10 cellular contexts compared by ENCODE assay signal in genomic region chr17:7438656-7439460, GRCh38. TPM values are rescaled to one million over a fixed set of nuclear protein-coding genes. Genes with fewer than 3 reads are reported as not detected.
DNase-seq lines count a peak whose midpoint lies in the region; ATAC-seq and TF ChIP-seq lines count a peak whose summit lies in the region.
"Had no signal": no experiment of that assay in that cellular context is flagged by ENCODE, and none has a peak within 500 bp of the region (broad histone marks: within the 10 kb centered on the region; RNA-seq: fewer than 3 reads in every experiment).

No MANE protein-coding gene starts in this region.

- no peaks in the 10 kb centered on the region for H3K9me3 ChIP-seq in HEK293 (ENCODE audit: control insufficient read depth, insufficient read depth, low read depth, low read length)

- no peaks in the 10 kb centered on the region for H3K9me3 Mint-ChIP-seq in central memory CD8-positive, alpha-beta T cell
- no peaks in the 10 kb centered on the region for H3K9me3 Mint-ChIP-seq in naive thymus-derived CD8-positive, alpha-beta T cell

- H3K36me3 Mint-ChIP-seq in central memory CD8-positive, alpha-beta T cell (ENCODE audit: insufficient read depth) = peaks cover 19% of the 10 kb centered on the region
- H3K36me3 Mint-ChIP-seq in naive thymus-derived CD8-positive, alpha-beta T cell = no peaks in the 10 kb centered on the region

- DNase-seq in central memory CD8-positive, alpha-beta T cell (ENCODE audit: low spot score in 2 of 2) = no peak
- DNase-seq in naive thymus-derived CD8-positive, alpha-beta T cell = no peak
- no peak for DNase-seq in RPMI8226
- DNase-seq: NCI-H774 had no signal

- H3K27ac Mint-ChIP-seq in central memory CD8-positive, alpha-beta T cell (ENCODE audit: low read depth) = no peak overlapping the region
- H3K27ac Mint-ChIP-seq in naive thymus-derived CD8-positive, alpha-beta T cell = peak overlapping the region; percentile 21 to 83 (median 66)

- H3K36me3 ChIP-seq in ACC112 (ENCODE audit: insufficient read depth, low read length) (no peaks in the 10 kb centered on the region), HEK293 (ENCODE audit: control insufficient read depth in 2 of 2, insufficient read depth in 1 of 2, low read length in 2 of 2) (no peaks in the 10 kb centered on the region)

- no peaks in the 10 kb centered on the region for H3K79me2 ChIP-seq in ACC112 (ENCODE audit: control insufficient read depth, insufficient read depth, low read length, unreplicated experiment)

- CTCF ChIA-PET in HEK293 (lab: Yijun Ruan, JAX) = interaction anchor here (0.8 to 3.8 kb wide), 3 partner anchors 37 to 122 kb away, joined by 3 to 18 read pairs (median 3); partner anchors contain the start of gene TMEM95

- H3K4me3 ChIP-seq in ACC112 (ENCODE audit: low read depth, low read length) = peak overlapping the region; percentile 80
- no peak overlapping the region for H3K4me3 ChIP-seq in HEK293 (ENCODE audit: low read depth, low read length)

- H3K27ac ChIP-seq in ACC112 (ENCODE audit: low read depth, low read length) (no peak overlapping the region), HEK293 (ENCODE audit: extremely low read depth, low read depth, low read length) (no peak overlapping the region)

- H3K4me1 ChIP-seq in ACC112 (ENCODE audit: control insufficient read depth, insufficient read depth, low read length, unreplicated experiment) (peaks cover 13% of the 10 kb centered on the region), HEK293 (ENCODE audit: control insufficient read depth, insufficient read depth, low read length) (peaks cover 18% of the 10 kb centered on the region)

- no peak for TF ChIP-seq CTCF in HEK293 (tag by site-specific recombination; IDR thresholded peaks at IDR 0.05)

- H3K4me3 Mint-ChIP-seq in central memory CD8-positive, alpha-beta T cell = peak overlapping the region; percentile 95
- peak overlapping the region; percentile 71 to 95 (median 84) for H3K4me3 Mint-ChIP-seq in naive thymus-derived CD8-positive, alpha-beta T cell

- H3K27me3 Mint-ChIP-seq in central memory CD8-positive, alpha-beta T cell = peaks cover 59% of the 10 kb centered on the region
- H3K27me3 Mint-ChIP-seq in naive thymus-derived CD8-positive, alpha-beta T cell = peaks cover 9 to 55% (median 28%) of the 10 kb centered on the region in 5 donors

- peaks cover 40% of the 10 kb centered on the region for H3K4me1 Mint-ChIP-seq in central memory CD8-positive, alpha-beta T cell
- peaks cover 23 to 51% (median 43%) of the 10 kb centered on the region in 4 donors for H3K4me1 Mint-ChIP-seq in naive thymus-derived CD8-positive, alpha-beta T cell

- H3K27me3 ChIP-seq in ACC112 (ENCODE audit: insufficient read depth, low read length) = peaks cover 16% of the 10 kb centered on the region

- no peak overlapping the region for H2AFZ ChIP-seq in ACC112 (ENCODE audit: low read length, unreplicated experiment)

- ATAC-seq in central memory CD8-positive, alpha-beta T cell (replicated peaks; ENCODE audit: extremely low read depth, poor library complexity, severe bottlenecking) = no peak
- no peak for ATAC-seq in naive thymus-derived CD8-positive, alpha-beta T cell
- no peak for ATAC-seq in GM21528 (IDR thresholded peaks at IDR 0.05; ENCODE audit: low FRiP score, unreplicated experiment)
- ATAC-seq in GM19035 (IDR thresholded peaks at IDR 0.05; ENCODE audit: unreplicated experiment) = no peak
- no peak for ATAC-seq in GM18870 (IDR thresholded peaks at IDR 0.05; ENCODE audit: unreplicated experiment)

- POLR2A ChIA-PET in HEK293 (lab: Yijun Ruan, JAX) = interaction anchor here (0.5 to 3.1 kb wide), 3 partner anchors 35 to 756 kb away, joined by 3 to 21 read pairs (median 4); partner anchors contain the start of genes POLR2A and TMEM256
- POLR2A ChIA-PET in naive thymus-derived CD8-positive, alpha-beta T cell (lab: Charles Lee) = interaction anchor here (0.6 to 8.3 kb wide), 17 partner anchors 9 to 248 kb away, joined by 3 to 133 read pairs (median 10); partner anchors contain the start of genes ACAP1, PLSCR3, POLR2A and SLC35G6

TF ChIP-seq in HEK293, 187 proteins besides CTCF, POLR2A, EP300 and RAD21:
- TF ChIP-seq GLI2 (tag by site-specific recombination; IDR thresholded peaks at IDR 0.05; ENCODE audit: borderline replicate concordance, low read depth) (no peak), ZNF544 (tag by site-specific recombination; IDR thresholded peaks at IDR 0.05) (no peak), IKZF3 (tag by site-specific recombination; IDR thresholded peaks at IDR 0.05) (peak; percentile 12; the same call in 1 of the 2 replicates), ZNF335 (tag by site-specific recombination; conservative IDR thresholded peaks at IDR 0.05) (peak; percentile 63), ZNF140 (tag by site-specific recombination; IDR thresholded peaks at IDR 0.05) (no peak)

RNA-seq across cellular contexts. Expression of gene FGF11, which starts 0.5 kb away (rescaled TPM):
- total RNA-seq in naive thymus-derived CD8-positive, alpha-beta T cell = 1 to 10 TPM; 2.4 to 3.0 TPM
- under 1 TPM; 0.10 to 0.32 (median 0.22) TPM for polyA plus RNA-seq in naive thymus-derived CD8-positive, alpha-beta T cell

RNA-seq across cellular contexts. Expression of gene TMEM102, which starts 3.6 kb away (rescaled TPM):
- 10 to 100 TPM; 12.2 to 12.8 TPM for total RNA-seq in naive thymus-derived CD8-positive, alpha-beta T cell
- polyA plus RNA-seq in naive thymus-derived CD8-positive, alpha-beta T cell = 10 to 100 TPM in 2 of 3 donors, 1 to 10 TPM in 1; 9.8 to 19.1 (median 12.1) TPM

RNA-seq across cellular contexts. Expression of gene CHRNB1, which starts 6.0 kb away (rescaled TPM):
- total RNA-seq in naive thymus-derived CD8-positive, alpha-beta T cell = 1 to 10 TPM; 5.4 to 7.3 TPM
- 10 to 100 TPM; 18.1 to 24.5 (median 24.3) TPM for polyA plus RNA-seq in naive thymus-derived CD8-positive, alpha-beta T cell

RNA-seq across cellular contexts. Expression of gene SPEM3, which starts 10.2 kb away (rescaled TPM):
- not detected for total RNA-seq in naive thymus-derived CD8-positive, alpha-beta T cell
- not detected for polyA plus RNA-seq in naive thymus-derived CD8-positive, alpha-beta T cell
- total RNA-seq: glomerular endothelial cell had no signal

RNA-seq across cellular contexts. Expression of gene SPEM2, which starts 13.4 kb away (rescaled TPM):
- not detected for total RNA-seq in naive thymus-derived CD8-positive, alpha-beta T cell
- polyA plus RNA-seq in naive thymus-derived CD8-positive, alpha-beta T cell = not detected
- total RNA-seq: glomerular endothelial cell had no signal
